In genomic region chr20:4740774-4741431, GRCh38 we compare ENCODE assay signal across 1 cellular context.
TF ChIP-seq lines count a peak whose summit lies in the region.

No MANE protein-coding gene starts in this region.

TF ChIP-seq in HepG2, 621 proteins besides CTCF, POLR2A, EP300 and RAD21 (continued from another document and continues in another):
- no peak for TF ChIP-seq FOXO4 (CRISPR knock-in tag; conservative IDR thresholded peaks at IDR 0.05)
- 0 out of 2 replicates have a peak, but pooled peaks have one; percentile 34 for TF ChIP-seq IRF2 (CRISPR knock-in tag; IDR thresholded peaks at IDR 0.05)
- TF ChIP-seq ZC3H13 (CRISPR knock-in tag; IDR thresholded peaks at IDR 0.05): no peak
- TF ChIP-seq HMGXB4 (CRISPR knock-in tag; IDR thresholded peaks at IDR 0.05; ENCODE audit: borderline replicate concordance in 1 of 2, low read depth in 1 of 2): peak in 1 of 2 experiments; percentile 51; a peak in 2 of 4 replicates
- TF ChIP-seq ZNF7 (CRISPR knock-in tag; IDR thresholded peaks at IDR 0.05): no peak
- no peak for TF ChIP-seq KDM2A (CRISPR knock-in tag; IDR thresholded peaks at IDR 0.05; ENCODE audit: borderline replicate concordance, low read depth)
- peak; percentile 37; the same call in 1 of the 2 replicates for TF ChIP-seq ZFX (CRISPR knock-in tag; IDR thresholded peaks at IDR 0.05; ENCODE audit: low read depth)
- TF ChIP-seq ZNF30 (CRISPR knock-in tag; IDR thresholded peaks at IDR 0.05): no peak
- TF ChIP-seq ZNF569 (CRISPR knock-in tag; IDR thresholded peaks at IDR 0.05; ENCODE audit: borderline replicate concordance): no peak
- TF ChIP-seq TP53 (CRISPR knock-in tag; conservative IDR thresholded peaks at IDR 0.05): no peak
- 0 out of 2 replicates have a peak, but pooled peaks have one; percentile 23 for TF ChIP-seq ZNF331 (CRISPR knock-in tag; IDR thresholded peaks at IDR 0.05)
- TF ChIP-seq ZNF766 (CRISPR knock-in tag; IDR thresholded peaks at IDR 0.05; ENCODE audit: borderline replicate concordance): no peak
- no peak for TF ChIP-seq ZNF253 (CRISPR knock-in tag; IDR thresholded peaks at IDR 0.05; ENCODE audit: borderline replicate concordance)
- TF ChIP-seq ZNF138 (CRISPR knock-in tag; IDR thresholded peaks at IDR 0.05; ENCODE audit: low read depth): no peak
- TF ChIP-seq ZNF383 (CRISPR knock-in tag; IDR thresholded peaks at IDR 0.05; ENCODE audit: borderline replicate concordance): no peak
- no peak for TF ChIP-seq ZBTB43 (CRISPR knock-in tag; conservative IDR thresholded peaks at IDR 0.05)
- TF ChIP-seq SOX13 (IDR thresholded peaks at IDR 0.05): no peak
- no peak for TF ChIP-seq SOX13 (CRISPR knock-in tag; conservative IDR thresholded peaks at IDR 0.05 in 1 of 2, IDR thresholded peaks at IDR 0.05 in 1 of 2)
- TF ChIP-seq ZNF354B (CRISPR knock-in tag; IDR thresholded peaks at IDR 0.05): no peak
- TF ChIP-seq SPEN (CRISPR knock-in tag; IDR thresholded peaks at IDR 0.05; ENCODE audit: low read depth): no peak
- no peak for TF ChIP-seq ZNF207 (IDR thresholded peaks at IDR 0.05; ENCODE audit: borderline replicate concordance)
- no peak for TF ChIP-seq CHD2 (IDR thresholded peaks at IDR 0.05; ENCODE audit: low read depth, low read length)
- no peak for TF ChIP-seq FOXA3 (CRISPR knock-in tag; IDR thresholded peaks at IDR 0.05)
- TF ChIP-seq FOXC1 (CRISPR knock-in tag; IDR thresholded peaks at IDR 0.05; ENCODE audit: borderline replicate concordance): no peak
- no peak for TF ChIP-seq ZC3H4 (CRISPR knock-in tag; IDR thresholded peaks at IDR 0.05; ENCODE audit: borderline replicate concordance)
- TF ChIP-seq LRRFIP1 (CRISPR knock-in tag; conservative IDR thresholded peaks at IDR 0.05): no peak
- TF ChIP-seq ZNF639 (CRISPR knock-in tag; conservative IDR thresholded peaks at IDR 0.05): no peak
- TF ChIP-seq, protein P1, sequence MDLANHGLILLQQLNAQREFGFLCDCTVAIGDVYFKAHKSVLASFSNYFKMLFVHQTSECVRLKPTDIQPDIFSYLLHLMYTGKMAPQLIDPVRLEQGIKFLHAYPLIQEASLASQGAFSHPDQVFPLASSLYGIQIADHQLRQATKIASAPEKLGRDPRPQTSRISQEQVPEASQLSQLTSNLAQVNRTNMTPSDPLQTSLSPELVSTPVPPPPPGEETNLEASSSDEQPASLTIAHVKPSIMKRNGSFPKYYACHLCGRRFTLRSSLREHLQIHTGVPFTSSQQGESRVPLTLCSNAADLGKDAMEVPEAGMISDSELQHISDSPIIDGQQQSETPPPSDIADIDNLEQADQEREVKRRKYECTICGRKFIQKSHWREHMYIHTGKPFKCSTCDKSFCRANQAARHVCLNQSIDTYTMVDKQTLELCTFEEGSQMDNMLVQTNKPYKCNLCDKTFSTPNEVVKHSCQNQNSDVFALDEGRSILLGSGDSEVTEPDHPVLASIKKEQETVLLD (CRISPR knock-in tag; IDR thresholded peaks at IDR 0.05; ENCODE audit: low read depth): no peak
- no peak for TF ChIP-seq HNF4G (IDR thresholded peaks at IDR 0.05; ENCODE audit: borderline replicate concordance, low read depth, low read length)
- no peak for TF ChIP-seq HNF4G (CRISPR knock-in tag; IDR thresholded peaks at IDR 0.05; ENCODE audit: borderline replicate concordance, low read depth)
- TF ChIP-seq, protein P2, sequence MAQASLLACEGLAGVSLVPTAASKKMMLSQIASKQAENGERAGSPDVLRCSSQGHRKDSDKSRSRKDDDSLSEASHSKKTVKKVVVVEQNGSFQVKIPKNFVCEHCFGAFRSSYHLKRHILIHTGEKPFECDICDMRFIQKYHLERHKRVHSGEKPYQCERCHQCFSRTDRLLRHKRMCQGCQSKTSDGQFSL (CRISPR knock-in tag; IDR thresholded peaks at IDR 0.05): no peak
- no peak for TF ChIP-seq ZBTB7B (CRISPR knock-in tag; IDR thresholded peaks at IDR 0.05)
- TF ChIP-seq RELA (CRISPR knock-in tag; IDR thresholded peaks at IDR 0.05): no peak
- no peak for TF ChIP-seq ZFAT (CRISPR knock-in tag; conservative IDR thresholded peaks at IDR 0.05)
- no peak for TF ChIP-seq ZNF646 (CRISPR knock-in tag; IDR thresholded peaks at IDR 0.05)
- 0 out of 2 replicates have a peak, but pooled peaks have one; percentile 51 for TF ChIP-seq ZNF83 (CRISPR knock-in tag; IDR thresholded peaks at IDR 0.05; ENCODE audit: borderline replicate concordance)
- TF ChIP-seq ZNF256 (CRISPR knock-in tag; conservative IDR thresholded peaks at IDR 0.05): no peak
- TF ChIP-seq TCF7L2 (IDR thresholded peaks at IDR 0.05; ENCODE audit: low read depth, low read length): no peak
- no peak for TF ChIP-seq HNRNPUL1 (IDR thresholded peaks at IDR 0.05; ENCODE audit: low read depth, low read length)
- TF ChIP-seq ZNF274 (CRISPR knock-in tag; IDR thresholded peaks at IDR 0.05): 0 out of 2 replicates have a peak, but pooled peaks have one; percentile 21
- no peak for TF ChIP-seq ZSCAN22 (CRISPR knock-in tag; IDR thresholded peaks at IDR 0.05)
- TF ChIP-seq SOX6 (IDR thresholded peaks at IDR 0.05): no peak
- no peak for TF ChIP-seq SOX6 (CRISPR knock-in tag; IDR thresholded peaks at IDR 0.05)
- peak; percentile 57; the same call in 1 of the 2 replicates for TF ChIP-seq ZNF33B (CRISPR knock-in tag; IDR thresholded peaks at IDR 0.05)
- TF ChIP-seq, protein P3, sequence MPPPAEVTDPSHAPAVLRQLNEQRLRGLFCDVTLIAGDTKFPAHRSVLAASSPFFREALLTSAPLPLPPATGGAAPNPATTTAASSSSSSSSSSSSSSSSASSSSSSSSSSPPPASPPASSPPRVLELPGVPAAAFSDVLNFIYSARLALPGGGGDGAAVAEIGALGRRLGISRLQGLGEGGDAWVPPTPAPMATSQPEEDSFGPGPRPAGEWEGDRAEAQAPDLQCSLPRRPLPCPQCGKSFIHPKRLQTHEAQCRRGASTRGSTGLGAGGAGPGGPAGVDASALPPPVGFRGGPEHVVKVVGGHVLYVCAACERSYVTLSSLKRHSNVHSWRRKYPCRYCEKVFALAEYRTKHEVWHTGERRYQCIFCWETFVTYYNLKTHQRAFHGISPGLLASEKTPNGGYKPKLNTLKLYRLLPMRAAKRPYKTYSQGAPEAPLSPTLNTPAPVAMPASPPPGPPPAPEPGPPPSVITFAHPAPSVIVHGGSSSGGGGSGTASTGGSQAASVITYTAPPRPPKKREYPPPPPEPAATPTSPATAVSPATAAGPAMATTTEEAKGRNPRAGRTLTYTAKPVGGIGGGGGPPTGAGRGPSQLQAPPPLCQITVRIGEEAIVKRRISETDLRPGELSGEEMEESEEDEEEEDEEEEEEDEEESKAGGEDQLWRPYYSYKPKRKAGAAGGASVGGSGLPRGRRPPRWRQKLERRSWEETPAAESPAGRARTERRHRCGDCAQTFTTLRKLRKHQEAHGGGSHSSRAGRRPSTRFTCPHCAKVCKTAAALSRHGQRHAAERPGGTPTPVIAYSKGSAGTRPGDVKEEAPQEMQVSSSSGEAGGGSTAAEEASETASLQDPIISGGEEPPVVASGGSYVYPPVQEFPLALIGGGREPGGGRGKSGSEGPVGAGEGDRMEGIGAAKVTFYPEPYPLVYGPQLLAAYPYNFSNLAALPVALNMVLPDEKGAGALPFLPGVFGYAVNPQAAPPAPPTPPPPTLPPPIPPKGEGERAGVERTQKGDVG (CRISPR knock-in tag; IDR thresholded peaks at IDR 0.05; ENCODE audit: borderline replicate concordance): no peak
- no peak for TF ChIP-seq JUNB (CRISPR knock-in tag; IDR thresholded peaks at IDR 0.05; ENCODE audit: borderline replicate concordance)
